23 cellular contexts compared by ENCODE assay signal in genomic region chrX:2872937-2873336, GRCh38. TPM values are rescaled to one million over a fixed set of nuclear protein-coding genes. Genes with fewer than 3 reads are reported as not detected.
DNase-seq lines count a peak whose midpoint lies in the region; ATAC-seq and TF ChIP-seq lines count a peak whose summit lies in the region.
"Had no signal": no experiment of that assay in that cellular context is flagged by ENCODE, and none has a peak within 500 bp of the region (broad histone marks: within the 10 kb centered on the region; RNA-seq: fewer than 3 reads in every experiment).

No MANE protein-coding gene starts in this region.

- H2AFZ ChIP-seq in smooth muscle cell (ENCODE audit: low read depth) = no peak overlapping the region

- no peak overlapping the region for H3K9ac ChIP-seq in smooth muscle cell (ENCODE audit: low read depth)
- H3K9ac ChIP-seq: BLaER1 treated with 17β-estradiol and CSF1 and Interleukin-3, amounts not matched to agents 10 nM and 100 nM had no signal

- DNase-seq in right atrium auricular region (ENCODE audit: low spot score) = peak; percentile 16
- no peak for DNase-seq in Right ventricle myocardium superior
- peak; percentile 69 for DNase-seq in fibroblast of villous mesenchyme (ENCODE audit: low read depth)
- no peak for DNase-seq in smooth muscle cell (lab: John Stamatoyannopoulos, UW; ENCODE audit: unreplicated experiment)
- no peak for DNase-seq in GM19238 (ENCODE audit: insufficient read length, low spot score)
- DNase-seq: ACHN; AML-193; BE2C; CD4-positive, alpha-beta T cell; CD8-positive, alpha-beta memory T cell; DMS53; DMS79 treated with DMSO at 0.1 percent for 48 hours; GF-D8; GOT3; HFFc6 had no signal

- H3K27ac ChIP-seq in right atrium auricular region (no peak overlapping the region), smooth muscle cell (ENCODE audit: low read depth) (peak overlapping the region; percentile 28)
- H3K27ac ChIP-seq: 22Rv1; A549; BLaER1 treated with 17β-estradiol and CSF1 and Interleukin-3, amounts not matched to agents 10 nM and 100 nM had no signal

- TF ChIP-seq CTCF in right atrium auricular region (IDR thresholded peaks at IDR 0.05) (no peak), fibroblast of villous mesenchyme (IDR thresholded peaks at IDR 0.05; ENCODE audit: insufficient read depth, low read depth, low read length) (no peak), smooth muscle cell (IDR thresholded peaks at IDR 0.05; ENCODE audit: borderline replicate concordance, insufficient read depth, poor library complexity, severe bottlenecking) (no peak)

- no peaks in the 10 kb centered on the region for H4K20me1 ChIP-seq in smooth muscle cell (ENCODE audit: low read depth)
- H4K20me1 ChIP-seq: BLaER1 treated with 17β-estradiol and CSF1 and Interleukin-3, amounts not matched to agents 10 nM and 100 nM had no signal

- H3K4me3 ChIP-seq in right atrium auricular region = no peak overlapping the region
- no peak overlapping the region for H3K4me3 ChIP-seq in fibroblast of villous mesenchyme (ENCODE audit: low read depth, low read length)
- H3K4me3 ChIP-seq in smooth muscle cell = no peak overlapping the region
- H3K4me3 ChIP-seq: A549; BLaER1 treated with 17β-estradiol and CSF1 and Interleukin-3, amounts not matched to agents 10 nM and 100 nM; HAP-1 had no signal

- H3F3A ChIP-seq in smooth muscle cell (ENCODE audit: low read depth) = peaks cover 24% of the 10 kb centered on the region

- no peaks in the 10 kb centered on the region for H3K4me1 ChIP-seq in right atrium auricular region
- no peaks in the 10 kb centered on the region for H3K4me1 ChIP-seq in smooth muscle cell (ENCODE audit: low read depth)
- H3K4me1 ChIP-seq: A549; BE2C; BLaER1 treated with 17β-estradiol and CSF1 and Interleukin-3, amounts not matched to agents 10 nM and 100 nM; HAP-1 had no signal

- peak overlapping the region; percentile 73 for H3K4me2 ChIP-seq in smooth muscle cell
- H3K4me2 ChIP-seq: A549; BLaER1 treated with 17β-estradiol and CSF1 and Interleukin-3, amounts not matched to agents 10 nM and 100 nM had no signal

- no peak for ATAC-seq in Right ventricle myocardium superior (ENCODE audit: poor library complexity)
- no peak for ATAC-seq in HG03432 (IDR thresholded peaks at IDR 0.05; ENCODE audit: unreplicated experiment)
- ATAC-seq: A549 had no signal

- intact Hi-C loops in Right ventricle myocardium superior (cut with DNase I) = no loop called here

- no peaks in the 10 kb centered on the region for H3K79me2 ChIP-seq in smooth muscle cell (ENCODE audit: low read depth)

- H3K36me3 ChIP-seq in right atrium auricular region = no peaks in the 10 kb centered on the region
- H3K36me3 ChIP-seq in smooth muscle cell (ENCODE audit: low read depth) = no peaks in the 10 kb centered on the region
- H3K36me3 ChIP-seq: BE2C; BLaER1 treated with 17β-estradiol and CSF1 and Interleukin-3, amounts not matched to agents 10 nM and 100 nM; HAP-1 had no signal

- H3K27me3 ChIP-seq in right atrium auricular region = no peaks in the 10 kb centered on the region
- no peaks in the 10 kb centered on the region for H3K27me3 ChIP-seq in smooth muscle cell (ENCODE audit: low read depth)
- H3K27me3 ChIP-seq: BE2C; BLaER1 treated with 17β-estradiol and CSF1 and Interleukin-3, amounts not matched to agents 10 nM and 100 nM had no signal

- 32% methylated on average over 6 of the region's 6 CpGs for WGBS in smooth muscle cell (ENCODE audit: low lambda C conversion rate)

- peaks cover 0 to 21% of the 10 kb centered on the region in 2 donors for H3K9me3 ChIP-seq in right atrium auricular region
- peaks cover 5% of the 10 kb centered on the region for H3K9me3 ChIP-seq in smooth muscle cell (replicated peaks; ENCODE audit: low read depth)
- H3K9me3 ChIP-seq: A549, BE2C, HAP-1 had no signal

RNA-seq across cellular contexts. Expression of gene GYG2, which starts 44.2 kb away (rescaled TPM):
- total RNA-seq in right atrium auricular region (1 to 10 TPM; 4.3 to 6.0 TPM), Right ventricle myocardium superior (1.3 TPM), fibroblast of villous mesenchyme (3.5 and 3.9 TPM in 2 replicates), smooth muscle cell (23.1 and 25.3 TPM in 2 replicates)
- polyA plus RNA-seq in smooth muscle cell = 35.0 and 44.1 TPM in 2 replicates
- total RNA-seq: CD4-positive, alpha-beta T cell; CD8-positive, alpha-beta memory T cell; Daoy had no signal
- polyA plus RNA-seq: CD14-positive monocyte; CD8-positive, alpha-beta memory T cell had no signal

RNA-seq across cellular contexts. Expression of gene ARSD, which starts 56.2 kb away (rescaled TPM):
- total RNA-seq in right atrium auricular region = 10 to 100 TPM in 1 of 2 donors, 1 to 10 TPM in 1; 6.1 to 10.0 TPM
- 5.4 TPM for total RNA-seq in Right ventricle myocardium superior
- 10.6 and 13.4 TPM in 2 replicates for total RNA-seq in fibroblast of villous mesenchyme
- total RNA-seq in smooth muscle cell = 17.1 and 30.7 TPM in 2 replicates
- polyA plus RNA-seq in smooth muscle cell = 21.1 and 25.6 TPM in 2 replicates
- total RNA-seq: G401 had no signal

Comparison
In these comparisons a context has a peak if more than half of its experiments do, and no peak if none do; other contexts are left out.
1. DNase-seq: peak in right atrium auricular region (single experiment) and fibroblast of villous mesenchyme (single experiment); none in Right ventricle myocardium superior (single experiment), smooth muscle cell (single experiment) and GM19238 (single experiment).